Comparison of ENCODE assay signal across 1 cellular context in genomic region chr14:65006251-65006721, GRCh38.
TF ChIP-seq lines count a peak whose summit lies in the region.

No MANE protein-coding gene starts in this region.

TF ChIP-seq in H1, 55 proteins besides CTCF, POLR2A, EP300 and RAD21:
- TF ChIP-seq RBBP5 (IDR thresholded peaks at IDR 0.05; ENCODE audit: borderline replicate concordance, low read depth, low read length) (no peak), JUND (IDR thresholded peaks at IDR 0.05; ENCODE audit: low read length) (no peak), SIN3A (conservative IDR thresholded peaks at IDR 0.05 in 1 of 2, IDR thresholded peaks at IDR 0.05 in 1 of 2; ENCODE audit: low read depth in 1 of 2, low read length in 2 of 2) (no peak), SAP30 (IDR thresholded peaks at IDR 0.05; ENCODE audit: insufficient read depth, insufficient replicate concordance, low read length) (no peak), FOSL1 (IDR thresholded peaks at IDR 0.05; ENCODE audit: insufficient read depth, low read depth, low read length) (no peak), ATF2 (IDR thresholded peaks at IDR 0.05; ENCODE audit: low read length) (no peak), CBX5 (IDR thresholded peaks at IDR 0.05; ENCODE audit: low read depth, low read length) (no peak), MAFK (IDR thresholded peaks at IDR 0.05; ENCODE audit: low read depth, low read length) (no peak), SIRT6 (IDR thresholded peaks at IDR 0.05; ENCODE audit: low read length) (no peak), EZH2 (IDR thresholded peaks at IDR 0.05; ENCODE audit: low read depth, low read length, severe bottlenecking) (no peak)
- TF ChIP-seq, protein P1, sequence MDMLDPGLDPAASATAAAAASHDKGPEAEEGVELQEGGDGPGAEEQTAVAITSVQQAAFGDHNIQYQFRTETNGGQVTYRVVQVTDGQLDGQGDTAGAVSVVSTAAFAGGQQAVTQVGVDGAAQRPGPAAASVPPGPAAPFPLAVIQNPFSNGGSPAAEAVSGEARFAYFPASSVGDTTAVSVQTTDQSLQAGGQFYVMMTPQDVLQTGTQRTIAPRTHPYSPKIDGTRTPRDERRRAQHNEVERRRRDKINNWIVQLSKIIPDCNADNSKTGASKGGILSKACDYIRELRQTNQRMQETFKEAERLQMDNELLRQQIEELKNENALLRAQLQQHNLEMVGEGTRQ (IDR thresholded peaks at IDR 0.05; ENCODE audit: low read length) = no peak
